8 cellular contexts compared by ENCODE assay signal in the genomic region with DNA sequence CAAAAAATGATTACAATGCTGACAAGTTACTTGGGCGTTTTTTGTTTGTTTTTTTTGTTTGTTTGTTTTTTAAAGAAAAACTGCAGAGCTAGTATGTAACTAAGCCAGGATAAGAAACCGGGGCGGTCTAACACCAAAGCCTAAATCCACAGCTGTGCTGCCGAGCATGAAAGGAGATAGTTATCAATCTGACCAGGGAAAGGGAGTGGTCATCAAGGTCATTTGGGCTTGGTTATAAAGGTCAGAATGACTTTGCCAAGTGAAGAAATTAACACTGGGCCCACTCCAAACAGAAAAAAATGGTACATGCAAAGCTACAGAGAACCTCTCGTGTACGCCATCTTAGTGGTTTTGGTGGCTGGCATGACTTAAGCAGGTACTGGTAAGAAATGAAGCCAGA.
"Had no signal": no experiment of that assay in that cellular context is flagged by ENCODE, and none has a peak within 500 bp of the region (broad histone marks: within the 10 kb centered on the region; RNA-seq: fewer than 3 reads in every experiment).

No MANE protein-coding gene starts in this region.

- H3K36me3 ChIP-seq: HAP-1 had no signal

- H3K9me3 ChIP-seq: HAP-1 had no signal

- DNase-seq: H7, HFFc6, KG1 had no signal

- H3K4me3 ChIP-seq: GM23338, HAP-1 had no signal

- H2AFZ ChIP-seq: GM23338 had no signal

- FAIRE-seq: HepG2 had no signal

- H3K27me3 Mint-ChIP-seq: IgD-negative memory B cell had no signal

- H3K27ac Mint-ChIP-seq: GM23338, HFFc6, IgD-negative memory B cell had no signal

- ATAC-seq: HCT116, HepG2 had no signal

- H3K9me3 Mint-ChIP-seq: GM23338, HFFc6, IgD-negative memory B cell had no signal

- H3K4me3 Mint-ChIP-seq: GM23338, HFFc6 had no signal

- H3K4me2 ChIP-seq: GM23338 had no signal
